21 cellular contexts compared by ENCODE assay signal in the genomic region with DNA sequence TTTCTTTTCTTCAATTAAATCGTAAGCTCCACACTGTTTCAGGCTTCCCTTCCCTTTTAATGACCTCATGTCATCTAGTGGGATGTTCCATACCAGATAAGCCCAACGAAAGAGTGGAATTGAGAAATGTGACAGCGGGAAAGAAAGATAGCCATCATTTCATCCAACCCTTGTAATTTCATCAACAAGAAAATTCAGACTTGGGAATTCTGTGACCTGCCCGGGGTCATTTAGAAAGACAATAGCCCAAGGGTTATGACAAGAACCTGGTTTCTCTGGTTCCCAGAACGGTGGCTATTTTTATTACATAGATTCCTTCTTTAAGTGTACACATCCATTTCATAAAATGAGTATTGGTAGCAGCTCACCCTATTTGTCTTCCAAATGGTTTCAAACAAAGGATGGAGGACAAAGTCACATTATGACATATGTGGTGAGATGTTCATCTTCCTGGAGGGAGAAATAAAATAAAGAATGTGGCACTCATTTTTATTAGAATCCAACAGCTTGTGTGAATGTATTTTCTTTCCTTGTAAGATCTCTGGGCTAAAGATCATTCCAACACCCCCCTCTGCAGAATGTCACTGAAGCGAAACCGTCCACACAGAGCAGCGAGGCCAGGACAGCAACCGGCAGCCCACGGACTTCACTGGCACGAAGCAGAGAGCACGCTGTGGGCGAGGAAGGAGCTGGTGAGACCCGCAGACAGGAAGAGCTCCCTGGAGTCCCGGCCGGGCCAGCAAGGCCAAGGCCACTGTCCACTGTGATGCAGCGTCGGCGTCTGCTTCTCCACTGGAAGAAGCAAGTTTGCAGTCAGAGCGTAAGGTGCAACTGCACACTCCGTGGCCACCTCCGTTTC.
DNase-seq lines count a peak whose midpoint lies in the region; ATAC-seq, FAIRE-seq and TF ChIP-seq lines count a peak whose summit lies in the region.
"Had no signal": no experiment of that assay in that cellular context is flagged by ENCODE, and none has a peak within 500 bp of the region (broad histone marks: within the 10 kb centered on the region; RNA-seq: fewer than 3 reads in every experiment).

No MANE protein-coding gene starts in this region.

- DNase-seq in GM23338 (ENCODE audit: low spot score), result no peak
- DNase-seq in kidney, result peak; percentile 75
- DNase-seq in neural progenitor cell (ENCODE audit: low spot score), result no peak
- no peak for DNase-seq in activated effector memory CD4-positive, alpha-beta T cell treated with anti-CD3 and anti-CD28 coated beads, Interleukin-2, amount 50 U/mL, for 16 hours
- DNase-seq in foreskin fibroblast, result no peak
- DNase-seq in T-helper 2 cell treated with Interferon-gamma antibody and Interleukin-4, amounts not matched to agents 5 μg/mL and 100 μg/mL, for 36 hours (ENCODE audit: low spot score), result no peak
- DNase-seq: CD4-positive, CD25-positive, alpha-beta regulatory T cell; EL; GF-D8; KBM-7; NCI-H1105; NCI-H2029 treated with DMSO at 0.1 percent for 48 hours; NCI-H226; NCI-H510A treated with DMSO at 0.1 percent for 48 hours; NCI-H748 treated with DMSO at 0.1 percent for 48 hours; NK-92 treated with Interleukin-12 subunit alpha and Interleukin-12 subunit beta, amount 100 ng/mL, for 24 hours had no signal

- H3K9me3 Mint-ChIP-seq in GM23338 (no peaks in the 10 kb centered on the region), neural progenitor cell (no peaks in the 10 kb centered on the region)
- no peaks in the 10 kb centered on the region for H3K9me3 Mint-ChIP-seq in dendritic cell treated with granulocyte-macrophage colony-stimulating factor and Interleukin-4, amounts not matched to agents 40 ng/mL and 50 ng/mL, for 4 days
- H3K9me3 Mint-ChIP-seq in T-helper 2 cell treated with Interferon-gamma antibody and Interleukin-4, amounts not matched to agents 5 μg/mL and 100 μg/mL, for 36 hours, result no peaks in the 10 kb centered on the region

- no peaks in the 10 kb centered on the region for H3K36me3 ChIP-seq in GM23338 (ENCODE audit: insufficient read depth)
- H3K36me3 ChIP-seq in kidney (ENCODE audit: control insufficient read depth in 1 of 2, insufficient read depth in 2 of 2, low read length in 2 of 2), result no peaks in the 10 kb centered on the region
- H3K36me3 ChIP-seq in neural progenitor cell, result no peaks in the 10 kb centered on the region
- H3K36me3 ChIP-seq: SJSA1 had no signal

- H3K4me3 ChIP-seq in GM23338 (no peak overlapping the region), kidney (ENCODE audit: low read length in 2 of 2) (no peak overlapping the region), neural progenitor cell (no peak overlapping the region), foreskin fibroblast (ENCODE audit: low read depth in 1 of 2, low read length in 2 of 2) (no peak overlapping the region)
- H3K4me3 ChIP-seq: A549, SJSA1 had no signal

- peaks cover 2% of the 10 kb centered on the region for H3K27me3 Mint-ChIP-seq in GM23338 (ENCODE audit: insufficient read depth, low read depth, poor library complexity)
- peaks cover 8% of the 10 kb centered on the region for H3K27me3 Mint-ChIP-seq in dendritic cell treated with granulocyte-macrophage colony-stimulating factor and Interleukin-4, amounts not matched to agents 40 ng/mL and 50 ng/mL, for 4 days
- peaks cover 5% of the 10 kb centered on the region for H3K27me3 Mint-ChIP-seq in neural progenitor cell (ENCODE audit: insufficient read depth, low read depth)
- peaks cover 34% of the 10 kb centered on the region for H3K27me3 Mint-ChIP-seq in T-helper 2 cell treated with Interferon-gamma antibody and Interleukin-4, amounts not matched to agents 5 μg/mL and 100 μg/mL, for 36 hours (ENCODE audit: low read depth)

- H3K9me2 ChIP-seq in GM23338 (ENCODE audit: insufficient read depth), result 0 out of 2 replicates have a peak, but pooled peaks cover 3% of the 10 kb centered on the region

- H3K27me3 ChIP-seq in GM23338 (ENCODE audit: insufficient read depth) (no peaks in the 10 kb centered on the region), neural progenitor cell (no peaks in the 10 kb centered on the region)
- H3K27me3 ChIP-seq: SJSA1 had no signal

- H3K4me1 Mint-ChIP-seq in GM23338 (no peaks in the 10 kb centered on the region; the same call in 2 of the 3 replicates), neural progenitor cell (peaks cover 14% of the 10 kb centered on the region)
- peaks cover 21% of the 10 kb centered on the region for H3K4me1 Mint-ChIP-seq in dendritic cell treated with granulocyte-macrophage colony-stimulating factor and Interleukin-4, amounts not matched to agents 40 ng/mL and 50 ng/mL, for 4 days (ENCODE audit: low read depth)
- no peaks in the 10 kb centered on the region for H3K4me1 Mint-ChIP-seq in T-helper 2 cell treated with Interferon-gamma antibody and Interleukin-4, amounts not matched to agents 5 μg/mL and 100 μg/mL, for 36 hours (ENCODE audit: low read depth)

- TF ChIP-seq CTCF in GM23338 (conservative IDR thresholded peaks at IDR 0.05; ENCODE audit: low read depth in 2 of 2), result no peak
- TF ChIP-seq CTCF in kidney (IDR thresholded peaks at IDR 0.05; ENCODE audit: borderline replicate concordance, extremely low read depth, insufficient read depth), result no peak
- TF ChIP-seq CTCF in neural progenitor cell (IDR thresholded peaks at IDR 0.05), result no peak
- TF ChIP-seq CTCF in foreskin fibroblast (IDR thresholded peaks at IDR 0.05; ENCODE audit: low read depth, low read length), result no peak

- no peak for FAIRE-seq in kidney (lab: Jason Lieb, UNC)
- FAIRE-seq: A549 had no signal

- H3K27ac Mint-ChIP-seq in GM23338 (0 out of 2 replicates have a peak overlapping the region, but pooled peaks have one; percentile 70), neural progenitor cell (no peak overlapping the region)
- H3K27ac Mint-ChIP-seq in dendritic cell treated with granulocyte-macrophage colony-stimulating factor and Interleukin-4, amounts not matched to agents 40 ng/mL and 50 ng/mL, for 4 days, result peak overlapping the region; percentile 2
- no peak overlapping the region for H3K27ac Mint-ChIP-seq in T-helper 2 cell treated with Interferon-gamma antibody and Interleukin-4, amounts not matched to agents 5 μg/mL and 100 μg/mL, for 36 hours
- H3K27ac Mint-ChIP-seq: CD4-positive, CD25-positive, alpha-beta regulatory T cell had no signal

- no peak overlapping the region for H3K9ac ChIP-seq in kidney (ENCODE audit: low read length in 2 of 2)
- no peak overlapping the region for H3K9ac ChIP-seq in neural progenitor cell

- no peaks in the 10 kb centered on the region for H4K20me1 ChIP-seq in GM23338 (replicated peaks; ENCODE audit: insufficient read depth)
- H4K20me1 ChIP-seq in neural progenitor cell (ENCODE audit: low read depth), result no peaks in the 10 kb centered on the region

- H2AFZ ChIP-seq in GM23338 (no peak overlapping the region), neural progenitor cell (replicated peaks) (no peak overlapping the region)

- H3K4me1 ChIP-seq in GM23338 (ENCODE audit: insufficient read depth), result no peaks in the 10 kb centered on the region
- no peaks in the 10 kb centered on the region for H3K4me1 ChIP-seq in kidney (ENCODE audit: control insufficient read depth in 1 of 2, insufficient read depth in 1 of 2, low read depth in 1 of 2, low read length in 2 of 2)
- no peaks in the 10 kb centered on the region for H3K4me1 ChIP-seq in neural progenitor cell
- H3K4me1 ChIP-seq: A549, SJSA1 had no signal

- no peak overlapping the region for H3K4me2 ChIP-seq in GM23338
- H3K4me2 ChIP-seq in neural progenitor cell, result no peak overlapping the region
- H3K4me2 ChIP-seq: A549 had no signal

- H3K4me3 Mint-ChIP-seq in GM23338, result no peak overlapping the region; the same call in 2 of the 3 replicates
- H3K4me3 Mint-ChIP-seq in dendritic cell treated with granulocyte-macrophage colony-stimulating factor and Interleukin-4, amounts not matched to agents 40 ng/mL and 50 ng/mL, for 4 days, result no peak overlapping the region
- peak overlapping the region; percentile 64 for H3K4me3 Mint-ChIP-seq in neural progenitor cell
- no peak overlapping the region for H3K4me3 Mint-ChIP-seq in T-helper 2 cell treated with Interferon-gamma antibody and Interleukin-4, amounts not matched to agents 5 μg/mL and 100 μg/mL, for 36 hours
- H3K4me3 Mint-ChIP-seq: CD4-positive, CD25-positive, alpha-beta regulatory T cell had no signal

- no peak overlapping the region for H3K27ac ChIP-seq in GM23338 (ENCODE audit: low read depth)
- H3K27ac ChIP-seq in kidney (ENCODE audit: low read depth in 2 of 2, low read length in 2 of 2), result no peak overlapping the region
- H3K27ac ChIP-seq in neural progenitor cell, result no peak overlapping the region
- H3K27ac ChIP-seq: A549, SJSA1 had no signal

- ATAC-seq in GM23338 (no peak), HG02588 (IDR thresholded peaks at IDR 0.05; ENCODE audit: unreplicated experiment) (no peak)
- ATAC-seq: A549, Panc1 had no signal

- no peaks in the 10 kb centered on the region for H3K79me2 ChIP-seq in GM23338 (replicated peaks; ENCODE audit: insufficient read depth)
- no peaks in the 10 kb centered on the region for H3K79me2 ChIP-seq in neural progenitor cell (ENCODE audit: low read depth)

- H3F3A ChIP-seq in GM23338 (replicated peaks; ENCODE audit: low read depth) (no peaks in the 10 kb centered on the region), neural progenitor cell (ENCODE audit: low read depth) (no peaks in the 10 kb centered on the region)

- no peaks in the 10 kb centered on the region for H3K36me3 Mint-ChIP-seq in GM23338 (ENCODE audit: low read depth)
- H3K36me3 Mint-ChIP-seq in dendritic cell treated with granulocyte-macrophage colony-stimulating factor and Interleukin-4, amounts not matched to agents 40 ng/mL and 50 ng/mL, for 4 days (ENCODE audit: low read depth), result no peaks in the 10 kb centered on the region
- peaks cover 2% of the 10 kb centered on the region for H3K36me3 Mint-ChIP-seq in neural progenitor cell
- H3K36me3 Mint-ChIP-seq in T-helper 2 cell treated with Interferon-gamma antibody and Interleukin-4, amounts not matched to agents 5 μg/mL and 100 μg/mL, for 36 hours (ENCODE audit: low read depth), result no peaks in the 10 kb centered on the region
- H3K36me3 Mint-ChIP-seq: CD4-positive, CD25-positive, alpha-beta regulatory T cell had no signal

- H3K9me3 ChIP-seq in kidney (ENCODE audit: control insufficient read depth in 1 of 2, low read length in 2 of 2) (no peaks in the 10 kb centered on the region), neural progenitor cell (ENCODE audit: low read depth) (no peaks in the 10 kb centered on the region)
- H3K9me3 ChIP-seq: A549, SJSA1 had no signal

- intact Hi-C loops in dendritic cell treated with granulocyte-macrophage colony-stimulating factor and Interleukin-4, amounts not matched to agents 40 ng/mL and 50 ng/mL, for 4 days (cut with micrococcal nuclease), result loop anchor here (5.0 to 10.0 kb wide), 2 partner anchors 118 to 180 kb away; no protein-coding TSS in a partner anchor
- intact Hi-C loops in kidney (cut with DNase I), result no loop called here

Comparison
In these comparisons a context has a peak if more than half of its experiments do, and no peak if none do; other contexts are left out.
1. H3K27ac Mint-ChIP-seq: peak in GM23338 (single experiment) and dendritic cell treated with granulocyte-macrophage colony-stimulating factor and Interleukin-4, amounts not matched to agents 40 ng/mL and 50 ng/mL, for 4 days (single experiment); none in neural progenitor cell (single experiment) and T-helper 2 cell treated with Interferon-gamma antibody and Interleukin-4, amounts not matched to agents 5 μg/mL and 100 μg/mL, for 36 hours (single experiment).